Comparison of ENCODE assay signal across 8 cellular contexts in the genomic region with DNA sequence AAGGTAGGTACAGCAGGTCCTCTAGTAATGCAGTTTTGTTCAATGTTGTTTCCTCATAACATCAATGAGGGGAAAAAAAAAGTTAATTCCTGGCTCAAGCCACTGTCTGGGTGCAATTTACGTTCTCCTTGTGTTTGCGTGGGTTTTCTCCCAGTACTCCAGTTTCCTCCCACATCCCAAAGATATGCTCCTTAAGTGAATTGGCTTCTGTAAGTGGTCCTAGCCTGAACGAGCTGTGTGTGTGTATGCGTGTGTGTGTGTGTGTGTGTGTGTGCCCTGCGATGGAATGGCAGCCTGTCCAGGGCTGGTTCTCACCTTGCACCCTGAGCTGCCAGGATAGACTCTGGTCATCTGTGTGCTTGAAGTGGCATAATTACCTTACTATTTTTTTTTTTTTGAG.
"Had no signal": no experiment of that assay in that cellular context is flagged by ENCODE, and none has a peak within 500 bp of the region (broad histone marks: within the 10 kb centered on the region; RNA-seq: fewer than 3 reads in every experiment).

No MANE protein-coding gene starts in this region.

- H3K9me3 Mint-ChIP-seq: GM23338, H9, HFFc6 had no signal

- H3K4me2 ChIP-seq: GM23338 had no signal

- ATAC-seq: GM23338, HCT116 had no signal

- H3K4me1 Mint-ChIP-seq: GM23338, H9 had no signal

- H3K27ac ChIP-seq: GM23248 had no signal

- H3K36me3 ChIP-seq: HAP-1 had no signal

- H3K4me3 ChIP-seq: GM23248, GM23338, HAP-1 had no signal

- H3K9me3 ChIP-seq: HAP-1 had no signal

- H3K27ac Mint-ChIP-seq: GM23338, H9, HFFc6 had no signal

- DNase-seq: GM23248, GOT3, H9, HCEC 1CT, HFFc6 had no signal

- H3K4me3 Mint-ChIP-seq: GM23338, H9, HFFc6 had no signal

- H3K9ac ChIP-seq: GM23248 had no signal

- H3K4me1 ChIP-seq: HAP-1 had no signal

- H2AFZ ChIP-seq: GM23248, GM23338 had no signal
